ENCODE assay signal across 1 cellular context in genomic region chr4:183364025-183364424, GRCh38.
TF ChIP-seq lines count a peak whose summit lies in the region.

No MANE protein-coding gene starts in this region.

TF ChIP-seq in K562, 482 proteins besides CTCF, POLR2A, EP300 and RAD21 (continued from another document):
- TF ChIP-seq MECOM (CRISPR knock-in tag; IDR thresholded peaks at IDR 0.05) = no peak
- TF ChIP-seq ETV6 (IDR thresholded peaks at IDR 0.05; ENCODE audit: borderline replicate concordance in 1 of 2, low read depth in 2 of 2, low read length in 1 of 2) = no peak
- TF ChIP-seq ETV6 (CRISPR knock-in tag; IDR thresholded peaks at IDR 0.05; ENCODE audit: borderline replicate concordance) = no peak
TF ChIP-seq in K562: peak in this region for 6.
